In genomic region chr17:76007131-76007849, GRCh38 we compare ENCODE assay signal across 1 cellular context.
TF ChIP-seq lines count a peak whose summit lies in the region.

No MANE protein-coding gene starts in this region.

TF ChIP-seq in HepG2, 621 proteins besides CTCF, POLR2A, EP300 and RAD21:
- TF ChIP-seq ZBTB33 (CRISPR knock-in tag; IDR thresholded peaks at IDR 0.05): 0 out of 2 replicates have a peak, but pooled peaks have one; percentile 37
- TF ChIP-seq MATR3 (CRISPR knock-in tag; IDR thresholded peaks at IDR 0.05): no peak
- TF ChIP-seq ZNF777 (CRISPR knock-in tag; IDR thresholded peaks at IDR 0.05): no peak
- TF ChIP-seq ZBTB38 (CRISPR knock-in tag; IDR thresholded peaks at IDR 0.05): peak; percentile 38; the same call in 1 of the 2 replicates
- no peak for TF ChIP-seq AFF4 (CRISPR knock-in tag; IDR thresholded peaks at IDR 0.05)
- no peak for TF ChIP-seq ZFP41 (CRISPR knock-in tag; IDR thresholded peaks at IDR 0.05; ENCODE audit: borderline replicate concordance)
- no peak for TF ChIP-seq ZKSCAN5 (CRISPR knock-in tag; IDR thresholded peaks at IDR 0.05)
- peak; percentile 39 for TF ChIP-seq AGO2 (optimal IDR thresholded peaks at IDR 0.05; ENCODE audit: low read depth, low read length)
- TF ChIP-seq DR1 (CRISPR knock-in tag; IDR thresholded peaks at IDR 0.05): no peak
